ENCODE assay signal across 17 cellular contexts in genomic region chrX:31367816-31368215, GRCh38.
DNase-seq lines count a peak whose midpoint lies in the region; ATAC-seq and TF ChIP-seq lines count a peak whose summit lies in the region.
"Had no signal": no experiment of that assay in that cellular context is flagged by ENCODE, and none has a peak within 500 bp of the region (broad histone marks: within the 10 kb centered on the region; RNA-seq: fewer than 3 reads in every experiment).

No MANE protein-coding gene starts in this region.

- TF ChIP-seq POLR2A in breast epithelium (IDR thresholded peaks at IDR 0.05): no peak

- H3K27ac Mint-ChIP-seq in MCF 10A (ENCODE audit: low read depth, unreplicated experiment) (no peak overlapping the region), GM23338 (no peak overlapping the region)
- H3K27ac Mint-ChIP-seq: B cell; CD4-positive, alpha-beta T cell; CD8-positive, alpha-beta T cell had no signal

- H3K27me3 Mint-ChIP-seq in MCF 10A (ENCODE audit: insufficient read depth, unreplicated experiment) (peaks cover 33% of the 10 kb centered on the region), GM23338 (ENCODE audit: insufficient read depth, low read depth, poor library complexity) (no peaks in the 10 kb centered on the region)
- H3K27me3 Mint-ChIP-seq: CD4-positive, alpha-beta T cell had no signal

- intact Hi-C loops in MCF 10A (cut with micrococcal nuclease) (no loop called here), breast epithelium (cut with DNase I; ENCODE audit: low total_unique reads) (no loop called here)

- no peak overlapping the region for H3K4me3 Mint-ChIP-seq in MCF 10A (ENCODE audit: unreplicated experiment)
- no peak overlapping the region for H3K4me3 Mint-ChIP-seq in GM23338
- H3K4me3 Mint-ChIP-seq: B cell; CD4-positive, alpha-beta T cell; CD8-positive, alpha-beta T cell had no signal

- H3K36me3 ChIP-seq in breast epithelium: no peaks in the 10 kb centered on the region
- no peaks in the 10 kb centered on the region for H3K36me3 ChIP-seq in GM23338 (ENCODE audit: insufficient read depth)
- H3K36me3 ChIP-seq: BLaER1 treated with 17β-estradiol and CSF1 and Interleukin-3, amounts not matched to agents 10 nM and 100 nM had no signal

- no peak for ATAC-seq in GM23338
- ATAC-seq: A549; CD8-positive, alpha-beta T cell had no signal

- H3K79me2 ChIP-seq in GM23338 (replicated peaks; ENCODE audit: insufficient read depth): no peaks in the 10 kb centered on the region

- peak; percentile 4 for DNase-seq in MCF 10A (ENCODE audit: unreplicated experiment)
- no peak for DNase-seq in breast epithelium (ENCODE audit: low spot score in 2 of 2)
- peak; percentile 72 for DNase-seq in epithelial cell of esophagus (ENCODE audit: low read depth)
- no peak for DNase-seq in NCI-H1048 (lab: John Stamatoyannopoulos, UW)
- DNase-seq in GM23338 (ENCODE audit: low spot score): no peak
- DNase-seq: AML-193; Caco-2; Calu3; CD4-positive, alpha-beta T cell; CD8-positive, alpha-beta T cell; DMS79 treated with DMSO at 0.1 percent for 48 hours; GF-D8 had no signal

- H3K27me3 ChIP-seq in breast epithelium (peaks cover 0 to 19% of the 10 kb centered on the region in 2 donors), GM23338 (ENCODE audit: insufficient read depth) (no peaks in the 10 kb centered on the region)

- no peaks in the 10 kb centered on the region for H3K4me1 Mint-ChIP-seq in MCF 10A (ENCODE audit: insufficient read depth, unreplicated experiment)
- no peaks in the 10 kb centered on the region for H3K4me1 Mint-ChIP-seq in GM23338
- H3K4me1 Mint-ChIP-seq: B cell had no signal

- H4K20me1 ChIP-seq in GM23338 (replicated peaks; ENCODE audit: insufficient read depth): no peaks in the 10 kb centered on the region
- H4K20me1 ChIP-seq: BLaER1 treated with 17β-estradiol and CSF1 and Interleukin-3, amounts not matched to agents 10 nM and 100 nM had no signal

- CTCF ChIA-PET in MCF 10A (lab: Yijun Ruan, JAX): interaction anchor here (0.7 kb wide), 1 partner anchor 156 kb away, joined by 3 read pairs; no protein-coding TSS in a partner anchor

- no peaks in the 10 kb centered on the region for H3F3A ChIP-seq in GM23338 (replicated peaks; ENCODE audit: low read depth)

- POLR2A ChIA-PET in MCF 10A (lab: Yijun Ruan, JAX): no interaction called here

- H3K27ac ChIP-seq in breast epithelium (no peak overlapping the region), GM23338 (ENCODE audit: low read depth) (no peak overlapping the region)
- H3K27ac ChIP-seq: 22Rv1; A549; BLaER1 treated with 17β-estradiol and CSF1 and Interleukin-3, amounts not matched to agents 10 nM and 100 nM; C4-2B had no signal

- H3K4me1 ChIP-seq in breast epithelium (no peaks in the 10 kb centered on the region), GM23338 (ENCODE audit: insufficient read depth) (no peaks in the 10 kb centered on the region)
- H3K4me1 ChIP-seq: A549, Caco-2 had no signal

- H3K4me3 ChIP-seq in breast epithelium: no peak overlapping the region
- no peak overlapping the region for H3K4me3 ChIP-seq in epithelial cell of esophagus (ENCODE audit: low read length)
- H3K4me3 ChIP-seq in GM23338: no peak overlapping the region
- H3K4me3 ChIP-seq: A549; BLaER1 treated with 17β-estradiol and CSF1 and Interleukin-3, amounts not matched to agents 10 nM and 100 nM had no signal

- H3K9me3 Mint-ChIP-seq in MCF 10A (ENCODE audit: unreplicated experiment) (no peaks in the 10 kb centered on the region), GM23338 (no peaks in the 10 kb centered on the region; the same call in 2 of the 3 replicates)
- H3K9me3 Mint-ChIP-seq: CD4-positive, alpha-beta T cell; CD8-positive, alpha-beta T cell had no signal

- H3K36me3 Mint-ChIP-seq in MCF 10A (ENCODE audit: insufficient read depth, unreplicated experiment): no peaks in the 10 kb centered on the region
- H3K36me3 Mint-ChIP-seq in GM23338 (ENCODE audit: low read depth): no peaks in the 10 kb centered on the region; the same call in 2 of the 3 replicates
- H3K36me3 Mint-ChIP-seq: CD8-positive, alpha-beta T cell had no signal

- no peak overlapping the region for H2AFZ ChIP-seq in GM23338

- BruUV-seq in MCF 10A (replicated peaks; lab: Mats Ljungman, UMichigan): no TSS peak

- no peaks in the 10 kb centered on the region for H3K9me2 ChIP-seq in GM23338 (ENCODE audit: insufficient read depth)

- TF ChIP-seq CTCF in MCF 10A (IDR thresholded peaks at IDR 0.05; ENCODE audit: unreplicated experiment) (no peak), breast epithelium (IDR thresholded peaks at IDR 0.05) (no peak), epithelial cell of esophagus (IDR thresholded peaks at IDR 0.05; ENCODE audit: insufficient read depth, low read depth, low read length, missing control alignments) (no peak), GM23338 (conservative IDR thresholded peaks at IDR 0.05; ENCODE audit: low read depth in 2 of 2) (no peak)

- H3K4me2 ChIP-seq in GM23338: no peak overlapping the region
- H3K4me2 ChIP-seq: A549; BLaER1 treated with 17β-estradiol and CSF1 and Interleukin-3, amounts not matched to agents 10 nM and 100 nM had no signal

- H3K9me3 ChIP-seq in breast epithelium: peaks cover 0 to 5% of the 10 kb centered on the region in 2 donors
- H3K9me3 ChIP-seq: A549, Caco-2 had no signal

TF ChIP-seq in GM23338, 12 proteins besides CTCF, POLR2A, EP300 and RAD21 (continues in another document):
- TF ChIP-seq JUNB (IDR thresholded peaks at IDR 0.05; ENCODE audit: unreplicated experiment) (no peak), POLR2AphosphoS5 (IDR thresholded peaks at IDR 0.05; ENCODE audit: low read depth) (no peak), ETS1 (IDR thresholded peaks at IDR 0.05) (no peak), STAT1 (IDR thresholded peaks at IDR 0.05; ENCODE audit: unreplicated experiment) (no peak), EZH2phosphoT487 (IDR thresholded peaks at IDR 0.05; ENCODE audit: unreplicated experiment) (no peak)
- TF ChIP-seq, protein P1, sequence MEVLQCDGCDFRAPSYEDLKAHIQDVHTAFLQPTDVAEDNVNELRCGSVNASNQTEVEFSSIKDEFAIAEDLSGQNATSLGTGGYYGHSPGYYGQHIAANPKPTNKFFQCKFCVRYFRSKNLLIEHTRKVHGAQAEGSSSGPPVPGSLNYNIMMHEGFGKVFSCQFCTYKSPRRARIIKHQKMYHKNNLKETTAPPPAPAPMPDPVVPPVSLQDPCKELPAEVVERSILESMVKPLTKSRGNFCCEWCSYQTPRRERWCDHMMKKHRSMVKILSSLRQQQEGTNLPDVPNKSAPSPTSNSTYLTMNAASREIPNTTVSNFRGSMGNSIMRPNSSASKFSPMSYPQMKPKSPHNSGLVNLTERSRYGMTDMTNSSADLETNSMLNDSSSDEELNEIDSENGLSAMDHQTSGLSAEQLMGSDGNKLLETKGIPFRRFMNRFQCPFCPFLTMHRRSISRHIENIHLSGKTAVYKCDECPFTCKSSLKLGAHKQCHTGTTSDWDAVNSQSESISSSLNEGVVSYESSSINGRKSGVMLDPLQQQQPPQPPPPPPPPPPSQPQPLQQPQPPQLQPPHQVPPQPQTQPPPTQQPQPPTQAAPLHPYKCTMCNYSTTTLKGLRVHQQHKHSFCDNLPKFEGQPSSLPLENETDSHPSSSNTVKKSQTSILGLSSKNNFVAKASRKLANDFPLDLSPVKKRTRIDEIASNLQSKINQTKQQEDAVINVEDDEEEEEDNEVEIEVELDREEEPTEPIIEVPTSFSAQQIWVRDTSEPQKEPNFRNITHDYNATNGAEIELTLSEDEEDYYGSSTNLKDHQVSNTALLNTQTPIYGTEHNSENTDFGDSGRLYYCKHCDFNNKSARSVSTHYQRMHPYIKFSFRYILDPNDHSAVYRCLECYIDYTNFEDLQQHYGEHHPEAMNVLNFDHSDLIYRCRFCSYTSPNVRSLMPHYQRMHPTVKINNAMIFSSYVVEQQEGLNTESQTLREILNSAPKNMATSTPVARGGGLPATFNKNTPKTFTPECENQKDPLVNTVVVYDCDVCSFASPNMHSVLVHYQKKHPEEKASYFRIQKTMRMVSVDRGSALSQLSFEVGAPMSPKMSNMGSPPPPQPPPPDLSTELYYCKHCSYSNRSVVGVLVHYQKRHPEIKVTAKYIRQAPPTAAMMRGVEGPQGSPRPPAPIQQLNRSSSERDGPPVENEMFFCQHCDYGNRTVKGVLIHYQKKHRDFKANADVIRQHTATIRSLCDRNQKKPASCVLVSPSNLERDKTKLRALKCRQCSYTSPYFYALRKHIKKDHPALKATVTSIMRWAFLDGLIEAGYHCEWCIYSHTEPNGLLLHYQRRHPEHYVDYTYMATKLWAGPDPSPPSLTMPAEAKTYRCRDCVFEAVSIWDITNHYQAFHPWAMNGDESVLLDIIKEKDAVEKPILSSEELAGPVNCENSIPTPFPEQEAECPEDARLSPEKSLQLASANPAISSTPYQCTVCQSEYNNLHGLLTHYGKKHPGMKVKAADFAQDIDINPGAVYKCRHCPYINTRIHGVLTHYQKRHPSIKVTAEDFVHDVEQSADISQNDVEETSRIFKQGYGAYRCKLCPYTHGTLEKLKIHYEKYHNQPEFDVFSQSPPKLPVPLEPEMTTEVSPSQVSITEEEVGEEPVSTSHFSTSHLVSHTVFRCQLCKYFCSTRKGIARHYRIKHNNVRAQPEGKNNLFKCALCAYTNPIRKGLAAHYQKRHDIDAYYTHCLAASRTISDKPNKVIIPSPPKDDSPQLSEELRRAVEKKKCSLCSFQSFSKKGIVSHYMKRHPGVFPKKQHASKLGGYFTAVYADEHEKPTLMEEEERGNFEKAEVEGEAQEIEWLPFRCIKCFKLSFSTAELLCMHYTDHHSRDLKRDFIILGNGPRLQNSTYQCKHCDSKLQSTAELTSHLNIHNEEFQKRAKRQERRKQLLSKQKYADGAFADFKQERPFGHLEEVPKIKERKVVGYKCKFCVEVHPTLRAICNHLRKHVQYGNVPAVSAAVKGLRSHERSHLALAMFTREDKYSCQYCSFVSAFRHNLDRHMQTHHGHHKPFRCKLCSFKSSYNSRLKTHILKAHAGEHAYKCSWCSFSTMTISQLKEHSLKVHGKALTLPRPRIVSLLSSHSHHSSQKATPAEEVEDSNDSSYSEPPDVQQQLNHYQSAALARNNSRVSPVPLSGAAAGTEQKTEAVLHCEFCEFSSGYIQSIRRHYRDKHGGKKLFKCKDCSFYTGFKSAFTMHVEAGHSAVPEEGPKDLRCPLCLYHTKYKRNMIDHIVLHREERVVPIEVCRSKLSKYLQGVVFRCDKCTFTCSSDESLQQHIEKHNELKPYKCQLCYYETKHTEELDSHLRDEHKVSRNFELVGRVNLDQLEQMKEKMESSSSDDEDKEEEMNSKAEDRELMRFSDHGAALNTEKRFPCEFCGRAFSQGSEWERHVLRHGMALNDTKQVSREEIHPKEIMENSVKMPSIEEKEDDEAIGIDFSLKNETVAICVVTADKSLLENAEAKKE (CRISPR knock-in tag; IDR thresholded peaks at IDR 0.05): no peak

Comparison
In these comparisons a context has a peak if more than half of its experiments do, and no peak if none do; other contexts are left out.
1. DNase-seq: peak in MCF 10A (single experiment) and epithelial cell of esophagus (single experiment); none in breast epithelium (0 of 2), NCI-H1048 (single experiment) and GM23338 (single experiment).